In the genomic region with DNA sequence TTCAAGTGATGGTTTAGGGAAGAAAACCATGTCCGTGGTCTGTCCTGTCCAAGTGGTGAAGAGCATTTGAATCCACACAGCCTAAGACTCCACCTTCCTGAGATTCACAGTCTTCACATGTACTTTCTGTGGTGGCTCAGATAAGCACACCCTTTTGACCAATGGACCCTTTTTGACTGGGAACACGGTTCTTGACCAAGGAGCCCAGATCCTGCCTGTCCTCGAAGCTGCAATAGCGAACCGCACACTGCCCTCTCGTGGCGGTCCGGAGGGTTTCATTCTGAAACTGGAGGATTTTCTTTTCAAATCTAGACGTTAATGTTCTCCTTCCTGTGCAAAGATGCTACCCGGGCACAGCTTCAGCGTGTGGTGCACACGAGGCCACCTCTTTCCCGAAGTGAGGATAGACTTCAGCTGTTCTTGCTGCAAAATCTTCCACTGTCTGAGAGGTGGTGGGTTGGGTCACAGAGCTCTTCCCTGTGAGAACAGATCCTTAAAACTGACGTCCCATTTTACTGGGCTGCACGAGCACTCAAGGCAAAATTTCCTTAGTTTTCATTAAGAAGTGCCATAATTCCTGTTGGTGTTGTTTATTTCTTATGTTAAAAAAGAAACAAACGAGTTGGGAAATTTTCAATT, we compare ENCODE assay signal across 9 cellular contexts.
A peak's percentile ranks its signal among the peaks of the same experiment; 100 is the strongest.
DNase-seq lines count a peak whose midpoint lies in the region; ATAC-seq and TF ChIP-seq lines count a peak whose summit lies in the region.
"Had no signal": no experiment of that assay in that cellular context is flagged by ENCODE, and none has a peak within 500 bp of the region (broad histone marks: within the 10 kb centered on the region; RNA-seq: fewer than 3 reads in every experiment).

No MANE protein-coding gene starts in this region.

- no peaks in the 10 kb centered on the region for H3K27me3 ChIP-seq in parathyroid adenoma (ENCODE audit: control insufficient read depth, insufficient read depth, low read length)

- no peak overlapping the region for H3K27ac Mint-ChIP-seq in activated naive CD4-positive, alpha-beta T cell treated with anti-CD3 and anti-CD28 coated beads, Interleukin-2, amount 10 ng/mL, durations not matched to agents 7 days and 5 days
- peak overlapping the region; percentile 60 for H3K27ac Mint-ChIP-seq in type B pancreatic cell
- H3K27ac Mint-ChIP-seq: stimulated activated naive CD8-positive, alpha-beta T cell treated with anti-CD3 and anti-CD28 coated beads, Interleukin-15, Interleukin-2, amounts not matched to agents 100 ng/mL and 50 ng/mL, for 24 hours had no signal

- peak overlapping the region; percentile 1 for H2AFZ ChIP-seq in parathyroid adenoma

- H3K4me1 Mint-ChIP-seq in activated naive CD4-positive, alpha-beta T cell treated with anti-CD3 and anti-CD28 coated beads, Interleukin-2, amount 10 ng/mL, durations not matched to agents 7 days and 5 days: peaks cover 28% of the 10 kb centered on the region
- H3K4me1 Mint-ChIP-seq in type B pancreatic cell (ENCODE audit: unreplicated experiment): peaks cover 18% of the 10 kb centered on the region

- H3K4me3 Mint-ChIP-seq in activated naive CD4-positive, alpha-beta T cell treated with anti-CD3 and anti-CD28 coated beads, Interleukin-2, amount 10 ng/mL, durations not matched to agents 7 days and 5 days: no peak overlapping the region
- no peak overlapping the region for H3K4me3 Mint-ChIP-seq in type B pancreatic cell
- H3K4me3 Mint-ChIP-seq: stimulated activated naive CD8-positive, alpha-beta T cell treated with anti-CD3 and anti-CD28 coated beads, Interleukin-15, Interleukin-2, amounts not matched to agents 100 ng/mL and 50 ng/mL, for 24 hours had no signal

- TF ChIP-seq CTCF in parathyroid adenoma (IDR thresholded peaks at IDR 0.05) (peak; percentile 85), type B pancreatic cell (conservative IDR thresholded peaks at IDR 0.05) (peak; percentile 96)

- no peaks in the 10 kb centered on the region for H3K27me3 Mint-ChIP-seq in activated naive CD4-positive, alpha-beta T cell treated with anti-CD3 and anti-CD28 coated beads, Interleukin-2, amount 10 ng/mL, durations not matched to agents 7 days and 5 days
- H3K27me3 Mint-ChIP-seq in type B pancreatic cell: no peaks in the 10 kb centered on the region
- H3K27me3 Mint-ChIP-seq: stimulated activated naive CD8-positive, alpha-beta T cell treated with anti-CD3 and anti-CD28 coated beads, Interleukin-15, Interleukin-2, amounts not matched to agents 100 ng/mL and 50 ng/mL, for 24 hours had no signal

- H3K9me3 ChIP-seq in parathyroid adenoma (ENCODE audit: control insufficient read depth, low read length): no peaks in the 10 kb centered on the region

- CTCF ChIA-PET in activated naive CD4-positive, alpha-beta T cell treated with anti-CD3 and anti-CD28 coated beads, Interleukin-2, amount 10 ng/mL, durations not matched to agents 7 days and 5 days (lab: Charles Lee): interaction anchor here (0.6 to 5.9 kb wide), 32 partner anchors 9 to 703 kb away, joined by 3 to 37 read pairs (median 4); a partner anchor contains a TSS

- no peaks in the 10 kb centered on the region for H3K9me3 Mint-ChIP-seq in activated naive CD4-positive, alpha-beta T cell treated with anti-CD3 and anti-CD28 coated beads, Interleukin-2, amount 10 ng/mL, durations not matched to agents 7 days and 5 days
- H3K9me3 Mint-ChIP-seq in type B pancreatic cell: no peaks in the 10 kb centered on the region
- H3K9me3 Mint-ChIP-seq: stimulated activated naive CD8-positive, alpha-beta T cell treated with anti-CD3 and anti-CD28 coated beads, Interleukin-15, Interleukin-2, amounts not matched to agents 100 ng/mL and 50 ng/mL, for 24 hours had no signal

- no peak overlapping the region for H3K4me2 ChIP-seq in parathyroid adenoma (ENCODE audit: low read length)

- peak; percentile 75 for ATAC-seq in SK-N-SH treated with all-trans-retinoic acid at 6 μM for 48 hours

- H3K4me3 ChIP-seq in parathyroid adenoma (ENCODE audit: low read depth, low read length): no peak overlapping the region

- peak; percentile 74 for DNase-seq in DMS 273 (lab: John Stamatoyannopoulos, UW; ENCODE audit: unreplicated experiment)
- no peak for DNase-seq in DMS 273 treated with DMSO at 0.1 percent for 48 hours (lab: John Stamatoyannopoulos, UW)
- peak; percentile 56 for DNase-seq in LoVo (ENCODE audit: low spot score)
- peak; percentile 79 for DNase-seq in activated naive CD4-positive, alpha-beta T cell treated with anti-CD3 and anti-CD28 coated beads, Interleukin-2, amount 10 ng/mL, durations not matched to agents 7 days and 5 days
- peak; percentile 72 for DNase-seq in germinal center (ENCODE audit: low spot score)
- DNase-seq in type B pancreatic cell (ENCODE audit: extremely low spot score, unreplicated experiment): no peak

- H3K27ac ChIP-seq in parathyroid adenoma: no peak overlapping the region

- H3K9ac ChIP-seq in parathyroid adenoma: no peak overlapping the region

- H3K79me2 ChIP-seq in parathyroid adenoma: no peaks in the 10 kb centered on the region

- H3K36me3 ChIP-seq in parathyroid adenoma (ENCODE audit: control insufficient read depth, insufficient read depth, low read length): no peaks in the 10 kb centered on the region

- peaks cover 55% of the 10 kb centered on the region for H3K36me3 Mint-ChIP-seq in activated naive CD4-positive, alpha-beta T cell treated with anti-CD3 and anti-CD28 coated beads, Interleukin-2, amount 10 ng/mL, durations not matched to agents 7 days and 5 days
- H3K36me3 Mint-ChIP-seq in type B pancreatic cell: peaks cover 14% of the 10 kb centered on the region

- no peaks in the 10 kb centered on the region for H3K4me1 ChIP-seq in parathyroid adenoma

TF ChIP-seq in SK-N-SH treated with all-trans-retinoic acid at 6 μM for 48 hours, 23 proteins besides CTCF, POLR2A, EP300 and RAD21:
- no peak for TF ChIP-seq ZFP30 (CRISPR knock-in tag; IDR thresholded peaks at IDR 0.05)
- no peak for TF ChIP-seq ISL1 (CRISPR knock-in tag; IDR thresholded peaks at IDR 0.05)
- TF ChIP-seq CSDC2 (CRISPR knock-in tag; IDR thresholded peaks at IDR 0.05): no peak
- no peak for TF ChIP-seq ZNF8 (CRISPR knock-in tag; IDR thresholded peaks at IDR 0.05)
- TF ChIP-seq, protein P1, sequence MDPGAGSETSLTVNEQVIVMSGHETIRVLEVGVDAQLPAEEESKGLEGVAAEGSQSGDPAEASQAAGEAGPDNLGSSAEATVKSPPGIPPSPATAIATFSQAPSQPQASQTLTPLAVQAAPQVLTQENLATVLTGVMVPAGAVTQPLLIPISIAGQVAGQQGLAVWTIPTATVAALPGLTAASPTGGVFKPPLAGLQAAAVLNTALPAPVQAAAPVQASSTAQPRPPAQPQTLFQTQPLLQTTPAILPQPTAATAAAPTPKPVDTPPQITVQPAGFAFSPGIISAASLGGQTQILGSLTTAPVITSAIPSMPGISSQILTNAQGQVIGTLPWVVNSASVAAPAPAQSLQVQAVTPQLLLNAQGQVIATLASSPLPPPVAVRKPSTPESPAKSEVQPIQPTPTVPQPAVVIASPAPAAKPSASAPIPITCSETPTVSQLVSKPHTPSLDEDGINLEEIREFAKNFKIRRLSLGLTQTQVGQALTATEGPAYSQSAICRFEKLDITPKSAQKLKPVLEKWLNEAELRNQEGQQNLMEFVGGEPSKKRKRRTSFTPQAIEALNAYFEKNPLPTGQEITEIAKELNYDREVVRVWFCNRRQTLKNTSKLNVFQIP (CRISPR knock-in tag; IDR thresholded peaks at IDR 0.05; ENCODE audit: borderline replicate concordance, low read depth): no peak
- TF ChIP-seq ESRRG (CRISPR knock-in tag; IDR thresholded peaks at IDR 0.05): no peak
- no peak for TF ChIP-seq ARNTL (CRISPR knock-in tag; IDR thresholded peaks at IDR 0.05; ENCODE audit: borderline replicate concordance, low read depth)
- TF ChIP-seq ZFP3 (CRISPR knock-in tag; IDR thresholded peaks at IDR 0.05): no peak
- no peak for TF ChIP-seq RARB (CRISPR knock-in tag; IDR thresholded peaks at IDR 0.05)
- TF ChIP-seq GLIS3 (CRISPR knock-in tag; IDR thresholded peaks at IDR 0.05): no peak

Comparison
In these comparisons a context has a peak if more than half of its experiments do, and no peak if none do; other contexts are left out.
1. DNase-seq: peak in DMS 273 (single experiment), LoVo (single experiment), activated naive CD4-positive, alpha-beta T cell treated with anti-CD3 and anti-CD28 coated beads, Interleukin-2, amount 10 ng/mL, durations not matched to agents 7 days and 5 days (single experiment) and germinal center (single experiment); none in DMS 273 treated with DMSO at 0.1 percent for 48 hours (single experiment) and type B pancreatic cell (single experiment).